Comparison of ENCODE assay signal across 1 cellular context in genomic region chrX:16573781-16574180, GRCh38.
TF ChIP-seq lines count a peak whose summit lies in the region.

No MANE protein-coding gene starts in this region.

TF ChIP-seq in neural cell, 6 proteins besides CTCF, POLR2A, EP300 and RAD21:
- TF ChIP-seq REST (IDR thresholded peaks at IDR 0.05; ENCODE audit: borderline replicate concordance) (peak; percentile 42), EZH2 (IDR thresholded peaks at IDR 0.05; ENCODE audit: borderline replicate concordance, insufficient read depth, low read length, poor library complexity, severe bottlenecking) (no peak)
